8 cellular contexts compared by ENCODE assay signal in genomic region chr6:166556871-166557322, GRCh38. TPM values are rescaled to one million over a fixed set of nuclear protein-coding genes. Genes with fewer than 3 reads are reported as not detected.
DNase-seq lines count a peak whose midpoint lies in the region; ATAC-seq, FAIRE-seq and TF ChIP-seq lines count a peak whose summit lies in the region.

No MANE protein-coding gene starts in this region.

- TF ChIP-seq CTCF in A549 (IDR thresholded peaks at IDR 0.05), result no peak
- no peak for TF ChIP-seq CTCF in MM.1S (IDR thresholded peaks at IDR 0.05; ENCODE audit: low read length)

- H3K27me3 ChIP-seq in MM.1S (replicated peaks; ENCODE audit: insufficient read depth, low read length), result no peaks in the 10 kb centered on the region

- POLR2A ChIA-PET in A549 (lab: Yijun Ruan, JAX), result no interaction called here

- TF ChIP-seq POLR2A in A549 (IDR thresholded peaks at IDR 0.05; ENCODE audit: low read length), result no peak

- H3K9ac ChIP-seq in MM.1S (ENCODE audit: low read length), result no peak overlapping the region

- H3K9me2 ChIP-seq in MM.1S (replicated peaks; ENCODE audit: insufficient read depth, low read length), result no peaks in the 10 kb centered on the region

- H3K4me1 ChIP-seq in A549 (peaks cover 8% of the 10 kb centered on the region; the same call in 1 of the 3 replicates), MM.1S (ENCODE audit: low read length) (no peaks in the 10 kb centered on the region)

- H4K20me1 ChIP-seq in MM.1S (ENCODE audit: insufficient read depth, low read length), result no peaks in the 10 kb centered on the region

- FAIRE-seq in A549 (lab: Jason Lieb, UNC), result no peak
- peak; percentile 57 for FAIRE-seq in frontal cortex (lab: Jason Lieb, UNC)

- TF ChIP-seq RAD21 in A549 (conservative IDR thresholded peaks at IDR 0.05 in 1 of 2, IDR thresholded peaks at IDR 0.05 in 1 of 2), result no peak

- no peak overlapping the region for H2AFZ ChIP-seq in MM.1S (ENCODE audit: low read length)

- no peak for TF ChIP-seq EP300 in A549 (IDR thresholded peaks at IDR 0.05)

- H3K27ac ChIP-seq in A549 (peak overlapping the region in 1 of 2 experiments; percentile 50; a peak in 3 of 6 replicates), MM.1S (ENCODE audit: low read length) (no peak overlapping the region)

- WGBS in A549 (ENCODE audit: missing lambda C conversion rate), result 58% methylated on average over 12 of the region's 16 CpGs

- intact Hi-C loops in posterior vena cava (cut with DNase I), result no loop called here

- peak overlapping the region; percentile 25; the same call in 2 of the 3 replicates for H3K4me2 ChIP-seq in A549
- no peak overlapping the region for H3K4me2 ChIP-seq in MM.1S (ENCODE audit: low read depth, low read length)

- CTCF ChIA-PET in A549 (lab: Yijun Ruan, JAX), result interaction anchor here (0.6 kb wide), 1 partner anchor 128 kb away, joined by 3 read pairs; no protein-coding TSS in a partner anchor

- H3K4me3 ChIP-seq in A549 (no peak overlapping the region), MM.1S (ENCODE audit: low read length) (no peak overlapping the region)

- no peaks in the 10 kb centered on the region for H3K9me3 ChIP-seq in A549
- H3K9me3 ChIP-seq in MM.1S (replicated peaks; ENCODE audit: insufficient read depth, low read length), result no peaks in the 10 kb centered on the region

- H3K36me3 ChIP-seq in MM.1S (replicated peaks; ENCODE audit: insufficient read depth, low read length), result no peaks in the 10 kb centered on the region

- DNase-seq in A549 (ENCODE audit: low read depth in 1 of 2, low spot score in 1 of 2), result peak; percentile 23 to 52
- peak; percentile 72 for DNase-seq in HCEC 1CT
- peak; percentile 91 for DNase-seq in SW480 (ENCODE audit: low spot score)
- DNase-seq in frontal cortex (ENCODE audit: low spot score in 2 of 2), result peak; percentile 63 to 84
- peak; percentile 93 for DNase-seq in posterior vena cava (ENCODE audit: low spot score)
- DNase-seq in NCI-H2227 (lab: John Stamatoyannopoulos, UW; ENCODE audit: unreplicated experiment), result no peak
- DNase-seq in MM.1S, result no peak

- no peaks in the 10 kb centered on the region for H3K79me2 ChIP-seq in MM.1S (ENCODE audit: low read length)

- no peaks in the 10 kb centered on the region for H3F3A ChIP-seq in MM.1S (ENCODE audit: insufficient read depth, low read length)

- peak; percentile 59 to 67; a peak in 4 of 6 replicates for ATAC-seq in A549
- no peak for ATAC-seq in GM21717 (IDR thresholded peaks at IDR 0.05; ENCODE audit: unreplicated experiment)

TF ChIP-seq in A549, 52 proteins besides CTCF, POLR2A, EP300 and RAD21:
- TF ChIP-seq JUNB (IDR thresholded peaks at IDR 0.05) (no peak), CEBPB (IDR thresholded peaks at IDR 0.05) (no peak), MAX (IDR thresholded peaks at IDR 0.05) (0 out of 2 replicates have a peak, but pooled peaks have one; percentile 28), FOSL2 (IDR thresholded peaks at IDR 0.05) (no peak), FOSL2 (CRISPR knock-in tag; IDR thresholded peaks at IDR 0.05) (0 out of 2 replicates have a peak, but pooled peaks have one; percentile 11)
TF ChIP-seq in A549: peak in this region for 2.

RNA-seq across cellular contexts. Expression of gene RAMACL, which starts 29.6 kb away (rescaled TPM):
- polyA plus RNA-seq in A549 (2011; rRNA removed), result 0.67 and 0.78 TPM in 2 replicates
- polyA plus RNA-seq in A549 (2012; cell fraction: cytosol; rRNA removed), result 0.05 and 0.07 TPM in 2 replicates
- not detected in 2 replicates for polyA plus RNA-seq in A549 (2012; cell fraction: nucleus; rRNA removed)
- polyA plus RNA-seq in A549 (2017; fragmentation: RNase III; extraction: RNeasy Plus Mini Kit Qiagen cat#74134 plus additional on column Dnase treatment), result 0.08 to 0.12 TPM (median 0.08 TPM) in 3 replicates
- polyA minus RNA-seq in A549 (2011; rRNA and poly(A)+ RNA removed), result 0.08 and 0.19 TPM in 2 replicates
- 0.82 TPM for total RNA-seq in frontal cortex
- 1 to 10 TPM; 1.7 to 2.7 TPM for total RNA-seq in posterior vena cava

Comparison
In these comparisons a context has a peak if more than half of its experiments do, and no peak if none do; other contexts are left out.
1. DNase-seq: peak in A549 (2 of 2), HCEC 1CT (single experiment), SW480 (single experiment), frontal cortex (2 of 2) and posterior vena cava (single experiment); none in NCI-H2227 (single experiment) and MM.1S (single experiment).